Comparison of ENCODE assay signal across 8 cellular contexts in the genomic region with DNA sequence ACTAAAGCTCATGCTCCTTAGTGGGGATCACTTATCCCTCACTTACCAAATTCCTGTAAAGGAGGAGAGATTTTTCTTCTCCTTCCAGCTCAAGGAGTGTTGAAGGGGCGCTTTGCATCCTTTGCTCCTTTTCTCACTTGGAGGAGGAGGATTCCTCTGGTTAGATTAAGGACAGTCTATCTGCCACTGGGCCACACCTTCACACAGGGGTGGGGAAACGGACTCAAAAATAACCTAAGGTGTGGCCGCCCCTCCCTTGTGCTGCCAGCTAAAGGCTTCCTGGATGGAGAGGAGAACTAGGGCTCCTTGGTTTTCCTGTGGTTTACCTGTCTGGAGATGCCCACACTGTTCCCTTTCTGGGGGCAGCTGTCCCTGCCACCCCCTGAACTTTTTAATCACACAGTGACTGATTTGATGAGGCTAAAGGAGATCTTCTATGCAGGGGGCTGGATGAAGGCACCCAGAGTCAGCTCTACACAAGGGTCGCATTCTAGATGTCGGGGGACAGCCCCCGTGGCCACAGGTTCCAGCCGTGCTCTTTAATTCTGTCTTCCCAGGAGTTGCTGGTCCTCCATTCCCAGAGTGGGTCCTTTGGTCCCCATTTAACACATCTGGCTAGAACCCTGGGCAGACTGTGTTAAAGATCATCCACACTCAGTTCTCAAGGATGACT. TPM values are rescaled to one million over a fixed set of nuclear protein-coding genes. Genes with fewer than 3 reads are reported as not detected.
A peak's percentile ranks its signal among the peaks of the same experiment; 100 is the strongest.
DNase-seq lines count a peak whose midpoint lies in the region; ATAC-seq and TF ChIP-seq lines count a peak whose summit lies in the region.

No MANE protein-coding gene starts in this region.

- H3K27ac Mint-ChIP-seq in activated CD8-positive, alpha-beta T cell treated with anti-CD3 and anti-CD28 coated beads for 36 hours: peak overlapping the region; percentile 86

- DNase-seq in right atrium auricular region (ENCODE audit: low spot score): peak; percentile 56
- no peak for DNase-seq in left ventricle myocardium superior
- no peak for DNase-seq in activated CD8-positive, alpha-beta T cell treated with anti-CD3 and anti-CD28 coated beads for 36 hours
- peak; percentile 81 to 89 (median 82) for DNase-seq in mucosa of descending colon
- peak in 1 of 2 donors; percentile 87 for DNase-seq in vagina (ENCODE audit: extremely low spot score in 2 of 2)
- DNase-seq in NCI-H1048 (lab: John Stamatoyannopoulos, UW): no peak
- no peak for DNase-seq in H4 (ENCODE audit: low spot score)

- no peaks in the 10 kb centered on the region for H3K27me3 Mint-ChIP-seq in activated CD8-positive, alpha-beta T cell treated with anti-CD3 and anti-CD28 coated beads for 36 hours

- TF ChIP-seq CTCF in right atrium auricular region (IDR thresholded peaks at IDR 0.05): no peak
- TF ChIP-seq CTCF in activated CD8-positive, alpha-beta T cell treated with anti-CD3 and anti-CD28 coated beads for 36 hours (IDR thresholded peaks at IDR 0.05): no peak
- TF ChIP-seq CTCF in mucosa of descending colon (IDR thresholded peaks at IDR 0.05): no peak
- no peak for TF ChIP-seq CTCF in vagina (IDR thresholded peaks at IDR 0.05)

- peak overlapping the region; percentile 52 for H3K4me3 Mint-ChIP-seq in activated CD8-positive, alpha-beta T cell treated with anti-CD3 and anti-CD28 coated beads for 36 hours

- peak overlapping the region in 1 of 2 donors; percentile 10 for H3K4me3 ChIP-seq in right atrium auricular region
- no peak overlapping the region for H3K4me3 ChIP-seq in mucosa of descending colon
- H3K4me3 ChIP-seq in vagina: no peak overlapping the region

- CTCF ChIA-PET in activated CD8-positive, alpha-beta T cell treated with anti-CD3 and anti-CD28 coated beads for 36 hours (lab: Charles Lee): interaction anchor here (0.6 to 5.4 kb wide), 15 partner anchors 9 to 144 kb away, joined by 3 to 58 read pairs (median 4); partner anchors contain the start of gene GLRX

- peaks cover 6% of the 10 kb centered on the region for H3K36me3 Mint-ChIP-seq in activated CD8-positive, alpha-beta T cell treated with anti-CD3 and anti-CD28 coated beads for 36 hours (ENCODE audit: low read depth)

- peak overlapping the region; percentile 80 to 91 for H3K27ac ChIP-seq in right atrium auricular region
- peak overlapping the region; percentile 71 for H3K27ac ChIP-seq in vagina

- peaks cover 2% of the 10 kb centered on the region for H3K9me3 Mint-ChIP-seq in activated CD8-positive, alpha-beta T cell treated with anti-CD3 and anti-CD28 coated beads for 36 hours

- H3K36me3 ChIP-seq in right atrium auricular region (no peaks in the 10 kb centered on the region), mucosa of descending colon (ENCODE audit: low read depth) (no peaks in the 10 kb centered on the region), vagina (no peaks in the 10 kb centered on the region)

- H3K4me1 Mint-ChIP-seq in activated CD8-positive, alpha-beta T cell treated with anti-CD3 and anti-CD28 coated beads for 36 hours (ENCODE audit: low read depth): peaks cover 52% of the 10 kb centered on the region

- POLR2A ChIA-PET in activated CD8-positive, alpha-beta T cell treated with anti-CD3 and anti-CD28 coated beads for 36 hours (lab: Charles Lee): interaction anchor here (1.0 to 8.9 kb wide), 4 partner anchors 13 to 60 kb away, joined by 3 to 102 read pairs (median 4); partner anchors contain the start of gene GLRX

- no peak for TF ChIP-seq POLR2A in vagina (IDR thresholded peaks at IDR 0.05)

- H3K9me3 ChIP-seq in right atrium auricular region: no peaks in the 10 kb centered on the region
- no peaks in the 10 kb centered on the region for H3K9me3 ChIP-seq in mucosa of descending colon
- H3K9me3 ChIP-seq in vagina: no peaks in the 10 kb centered on the region

- H3K4me1 ChIP-seq in right atrium auricular region: peaks cover 0 to 60% of the 10 kb centered on the region in 2 donors
- H3K4me1 ChIP-seq in mucosa of descending colon (ENCODE audit: low read depth): peaks cover 53% of the 10 kb centered on the region
- H3K4me1 ChIP-seq in vagina: peaks cover 45% of the 10 kb centered on the region

- ATAC-seq in left ventricle myocardium superior: no peak
- peak; percentile 2 for ATAC-seq in activated CD8-positive, alpha-beta T cell treated with anti-CD3 and anti-CD28 coated beads for 36 hours
- ATAC-seq in mucosa of descending colon: peak; percentile 77
- ATAC-seq in HG02973 (IDR thresholded peaks at IDR 0.05; ENCODE audit: unreplicated experiment): no peak

- H3K27me3 ChIP-seq in right atrium auricular region (no peaks in the 10 kb centered on the region), vagina (no peaks in the 10 kb centered on the region)

- intact Hi-C loops in left ventricle myocardium superior (cut with micrococcal nuclease): no loop called here
- intact Hi-C loops in activated CD8-positive, alpha-beta T cell treated with anti-CD3 and anti-CD28 coated beads for 36 hours (cut with micrococcal nuclease): loop anchor here (5.0 kb wide), 1 partner anchor 34 kb away; no protein-coding TSS in a partner anchor
- intact Hi-C loops in mucosa of descending colon (cut with DNase I, micrococcal nuclease): no loop called here
- intact Hi-C loops in vagina (cut with DNase I): no loop called here

RNA-seq across cellular contexts. Expression of gene GLRX, which starts 14.4 kb away (rescaled TPM):
- total RNA-seq in right atrium auricular region: 100 to 1,000 TPM; 151 to 173 TPM
- 106 TPM for total RNA-seq in left ventricle myocardium superior
- total RNA-seq in activated CD8-positive, alpha-beta T cell treated with anti-CD3 and anti-CD28 coated beads for 36 hours: 10 to 100 TPM; 28.4 to 32.6 TPM
- 10 to 100 TPM; 40.6 to 90.5 (median 65.5) TPM for total RNA-seq in mucosa of descending colon
- 63.3 TPM for total RNA-seq in vagina
- 27.0 and 62.0 TPM in 2 replicates for total RNA-seq in H4 (2014; rRNA removed; shearing (Covaris generic))

Comparison
In these comparisons a context has a peak if more than half of its experiments do, and no peak if none do; other contexts are left out.
1. DNase-seq: peak in right atrium auricular region (single experiment) and mucosa of descending colon (3 of 3); none in left ventricle myocardium superior (single experiment), activated CD8-positive, alpha-beta T cell treated with anti-CD3 and anti-CD28 coated beads for 36 hours (single experiment), NCI-H1048 (single experiment) and H4 (single experiment).
2. ATAC-seq: peak in activated CD8-positive, alpha-beta T cell treated with anti-CD3 and anti-CD28 coated beads for 36 hours (single experiment) and mucosa of descending colon (single experiment); none in left ventricle myocardium superior (single experiment) and HG02973 (single experiment).